Comparison of ENCODE assay signal across 10 cellular contexts in genomic region chr15:92887869-92888268, GRCh38. TPM values are rescaled to one million over a fixed set of nuclear protein-coding genes. Genes with fewer than 3 reads are reported as not detected.
DNase-seq lines count a peak whose midpoint lies in the region; ATAC-seq and TF ChIP-seq lines count a peak whose summit lies in the region.
"Had no signal": no experiment of that assay in that cellular context is flagged by ENCODE, and none has a peak within 500 bp of the region (broad histone marks: within the 10 kb centered on the region; RNA-seq: fewer than 3 reads in every experiment).

No MANE protein-coding gene starts in this region.

- H3K36me3 ChIP-seq in mesenchymal stem cell (ENCODE audit: control insufficient read depth in 1 of 2, insufficient read depth in 2 of 2, low read depth in 1 of 2, low read length in 2 of 2): peaks cover 10 to 72% of the 10 kb centered on the region in 2 experiments
- peaks cover 46 to 55% (median 54%) of the 10 kb centered on the region in 3 donors for H3K36me3 ChIP-seq in tibial artery
- H3K36me3 ChIP-seq in H7 (replicated peaks; ENCODE audit: control insufficient read depth, insufficient read depth, low read length): peaks cover 25% of the 10 kb centered on the region

- TF ChIP-seq CTCF in brain (conservative IDR thresholded peaks at IDR 0.05) (no peak), tibial artery (IDR thresholded peaks at IDR 0.05) (no peak)

- ATAC-seq in activated naive CD4-positive, alpha-beta T cell treated with anti-CD3 and anti-CD28 coated beads, Interleukin-2, amount 50 U/mL, for 72 hours: no peak

- no peak overlapping the region for H2BK15ac ChIP-seq in mesenchymal stem cell (ENCODE audit: low read depth, poor library complexity, severe bottlenecking)

- H3K27me3 Mint-ChIP-seq in activated naive CD4-positive, alpha-beta T cell treated with anti-CD3 and anti-CD28 coated beads for 36 hours (ENCODE audit: low read depth): no peaks in the 10 kb centered on the region
- H3K27me3 Mint-ChIP-seq in brain: peaks cover 20% of the 10 kb centered on the region

- H3K27ac Mint-ChIP-seq in activated naive CD4-positive, alpha-beta T cell treated with anti-CD3 and anti-CD28 coated beads for 36 hours: peak overlapping the region; percentile 87
- H3K27ac Mint-ChIP-seq in activated naive CD4-positive, alpha-beta T cell treated with anti-CD3 and anti-CD28 coated beads, Interleukin-2, amount 50 U/mL, for 72 hours: peak overlapping the region in 1 of 2 donors; percentile 97
- peak overlapping the region in 4 of 5 experiments; percentile 87 to 100 (median 92) for H3K27ac Mint-ChIP-seq in brain

- H3K4me1 Mint-ChIP-seq in activated naive CD4-positive, alpha-beta T cell treated with anti-CD3 and anti-CD28 coated beads for 36 hours (ENCODE audit: low read depth): peaks cover 51% of the 10 kb centered on the region
- H3K4me1 Mint-ChIP-seq in brain: peaks cover 70% of the 10 kb centered on the region

- no peak overlapping the region for H4K8ac ChIP-seq in mesenchymal stem cell (ENCODE audit: low read length)

- CTCF ChIA-PET in activated naive CD4-positive, alpha-beta T cell treated with anti-CD3 and anti-CD28 coated beads for 36 hours (lab: Charles Lee): interaction anchor here (1.7 to 2.1 kb wide), 2 partner anchors 13 to 79 kb away, joined by 5 to 8 read pairs; partner anchors contain the start of gene CHD2

- intact Hi-C loops in activated naive CD4-positive, alpha-beta T cell treated with anti-CD3 and anti-CD28 coated beads for 36 hours (cut with micrococcal nuclease): no loop called here
- intact Hi-C loops in tibial artery (cut with DNase I; ENCODE audit: low total_unique reads): no loop called here

- H3K23ac ChIP-seq in mesenchymal stem cell (ENCODE audit: low read length in 2 of 2): no peak overlapping the region

- no peak overlapping the region for H2AK5ac ChIP-seq in mesenchymal stem cell (ENCODE audit: low read length, severe bottlenecking)

- H3K79me1 ChIP-seq in mesenchymal stem cell (replicated peaks; ENCODE audit: low read length, poor library complexity, severe bottlenecking): no peaks in the 10 kb centered on the region

- H3K27me3 ChIP-seq in mesenchymal stem cell (ENCODE audit: control insufficient read depth in 1 of 2, insufficient read depth in 1 of 2, low read length in 2 of 2): no peaks in the 10 kb centered on the region
- no peaks in the 10 kb centered on the region for H3K27me3 ChIP-seq in tibial artery
- H3K27me3 ChIP-seq in H7 (ENCODE audit: control insufficient read depth, insufficient read depth, low read length): no peaks in the 10 kb centered on the region

- H3K4me1 ChIP-seq in mesenchymal stem cell (ENCODE audit: control insufficient read depth, insufficient read depth, low read depth, low read length) (peaks cover 3% of the 10 kb centered on the region), tibial artery (peaks cover 0 to 65% (median 26%) of the 10 kb centered on the region in 4 donors)

- peak overlapping the region in 1 of 2 experiments; percentile 40 for H3K4me3 ChIP-seq in mesenchymal stem cell (ENCODE audit: insufficient read depth in 1 of 2, low read depth in 1 of 2, low read length in 2 of 2)
- peak overlapping the region in 1 of 2 donors; percentile 69 for H3K4me3 ChIP-seq in tibial artery
- no peak overlapping the region for H3K4me3 ChIP-seq in H7 (ENCODE audit: insufficient read depth, low read depth, low read length)

- peaks cover 80% of the 10 kb centered on the region for H3K36me3 Mint-ChIP-seq in activated naive CD4-positive, alpha-beta T cell treated with anti-CD3 and anti-CD28 coated beads for 36 hours (ENCODE audit: low read depth)
- peaks cover 48 to 92% of the 10 kb centered on the region in 2 donors for H3K36me3 Mint-ChIP-seq in activated naive CD4-positive, alpha-beta T cell treated with anti-CD3 and anti-CD28 coated beads, Interleukin-2, amount 50 U/mL, for 72 hours
- H3K36me3 Mint-ChIP-seq in brain: peaks cover 93% of the 10 kb centered on the region

- no peaks in the 10 kb centered on the region for H3K9me3 Mint-ChIP-seq in activated naive CD4-positive, alpha-beta T cell treated with anti-CD3 and anti-CD28 coated beads for 36 hours
- no peaks in the 10 kb centered on the region for H3K9me3 Mint-ChIP-seq in activated naive CD4-positive, alpha-beta T cell treated with anti-CD3 and anti-CD28 coated beads, Interleukin-2, amount 50 U/mL, for 72 hours
- H3K9me3 Mint-ChIP-seq in brain: peaks cover 0 to 11% (median 9%) of the 10 kb centered on the region in 5 experiments

- no peak overlapping the region for H3K4ac ChIP-seq in mesenchymal stem cell (ENCODE audit: low read depth in 1 of 2, low read length in 2 of 2)

- H2AFZ ChIP-seq in mesenchymal stem cell (ENCODE audit: low read depth, low read length): no peak overlapping the region

- peak overlapping the region; percentile 66 for H3K4me3 Mint-ChIP-seq in activated naive CD4-positive, alpha-beta T cell treated with anti-CD3 and anti-CD28 coated beads for 36 hours
- H3K4me3 Mint-ChIP-seq in brain: peak overlapping the region; percentile 73 to 88 (median 78)

- no peak overlapping the region for H4K91ac ChIP-seq in mesenchymal stem cell (ENCODE audit: low read length)

- no peak overlapping the region for H3K14ac ChIP-seq in mesenchymal stem cell (ENCODE audit: low read length in 2 of 2)

- no peak overlapping the region for H3K4me2 ChIP-seq in mesenchymal stem cell (ENCODE audit: low read length, poor library complexity, severe bottlenecking)

- H2BK120ac ChIP-seq in mesenchymal stem cell (ENCODE audit: low read depth, low read length): no peak overlapping the region

- no peak overlapping the region for H2BK5ac ChIP-seq in mesenchymal stem cell (ENCODE audit: low read depth, low read length, poor library complexity, severe bottlenecking)

- H3K9me3 ChIP-seq in mesenchymal stem cell (ENCODE audit: control insufficient read depth, low read length) (no peaks in the 10 kb centered on the region), tibial artery (no peaks in the 10 kb centered on the region)

- H3K9ac ChIP-seq in mesenchymal stem cell (ENCODE audit: low read length): peak overlapping the region; percentile 100

- DNase-seq in activated naive CD4-positive, alpha-beta T cell treated with anti-CD3 and anti-CD28 coated beads for 36 hours: no peak
- DNase-seq in activated naive CD4-positive, alpha-beta T cell treated with anti-CD3 and anti-CD28 coated beads, Interleukin-2, amount 50 U/mL, for 72 hours (ENCODE audit: low spot score in 2 of 2): no peak
- DNase-seq in mesenchymal stem cell (no peak), tibial artery (no peak), GM03348 (ENCODE audit: low spot score) (no peak), H7 (no peak), NCI-H748 (lab: John Stamatoyannopoulos, UW; ENCODE audit: unreplicated experiment) (no peak)
- DNase-seq: NCI-H2029 had no signal

- 20% methylated on average over 1 of the region's 3 CpGs for WGBS in mesenchymal stem cell

- H2BK12ac ChIP-seq in mesenchymal stem cell (ENCODE audit: low read length in 2 of 2): no peak overlapping the region

- no peak overlapping the region for H3K18ac ChIP-seq in mesenchymal stem cell (ENCODE audit: low read depth in 1 of 2, low read length in 2 of 2)

- H3K27ac ChIP-seq in mesenchymal stem cell (ENCODE audit: low read length, poor library complexity, severe bottlenecking) (no peak overlapping the region), tibial artery (peak overlapping the region; percentile 100)
- H3K27ac ChIP-seq: C4-2B had no signal

RNA-seq across cellular contexts. Expression of gene CHD2, which starts 12.3 kb away (rescaled TPM):
- 100 to 1,000 TPM; 164 to 185 TPM for total RNA-seq in activated naive CD4-positive, alpha-beta T cell treated with anti-CD3 and anti-CD28 coated beads for 36 hours
- total RNA-seq in activated naive CD4-positive, alpha-beta T cell treated with anti-CD3 and anti-CD28 coated beads, Interleukin-2, amount 50 U/mL, for 72 hours: 100 to 1,000 TPM; 187 to 214 TPM
- 28.2 TPM for polyA plus RNA-seq in brain (ENCODE audit: insufficient read depth, low read depth, low replicate concordance)
- polyA plus RNA-seq in mesenchymal stem cell (2013, experiment 1 of 2): 52.6 TPM
- polyA plus RNA-seq in mesenchymal stem cell (2013, experiment 2 of 2): 52.4 TPM
- 29.7 and 35.5 TPM in 2 replicates for total RNA-seq in H7 (2014; rRNA removed; shearing (Covaris generic))
